In the genomic region with DNA sequence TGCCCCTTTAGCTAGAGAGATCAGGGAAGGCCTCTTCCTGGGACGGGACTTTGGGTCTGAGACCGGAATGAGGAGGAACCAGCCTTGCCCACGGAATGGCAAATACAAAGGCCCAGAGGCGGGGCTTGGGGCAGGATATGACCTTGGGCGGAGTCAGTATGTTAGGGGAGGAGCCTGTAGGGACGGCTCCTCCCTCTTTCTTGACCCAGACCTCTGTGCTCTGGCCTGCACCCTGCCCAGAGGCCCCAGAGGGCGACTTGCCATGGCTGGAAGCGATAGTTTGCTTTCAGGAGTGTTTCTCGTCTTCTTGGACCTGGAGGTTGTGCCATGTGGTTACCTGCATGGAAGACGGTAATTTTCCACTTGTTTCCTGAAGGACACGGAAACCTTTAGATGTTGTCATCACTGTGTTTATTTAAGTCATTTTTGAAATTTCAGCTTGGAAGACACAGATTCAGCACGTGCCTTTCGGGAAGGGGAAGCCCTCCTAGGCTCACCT, we compare ENCODE assay signal across 8 cellular contexts.
A peak's percentile ranks its signal among the peaks of the same experiment; 100 is the strongest.
DNase-seq lines count a peak whose midpoint lies in the region; ATAC-seq and TF ChIP-seq lines count a peak whose summit lies in the region.

No MANE protein-coding gene starts in this region.

- peak; percentile 25 for DNase-seq in dermis blood vessel endothelial cell
- DNase-seq in memory B cell (ENCODE audit: low spot score in 2 of 2), result no peak
- peak in 1 of 2 donors; percentile 59 for DNase-seq in tibial artery
- DNase-seq in HCEC 1CT, result no peak
- DNase-seq in NCI-H1694 (lab: John Stamatoyannopoulos, UW), result no peak

- H3K4me1 ChIP-seq in tibial artery, result peaks cover 0 to 87% (median 83%) of the 10 kb centered on the region in 4 donors

- H3K4me1 Mint-ChIP-seq in memory B cell, result peaks cover 12% of the 10 kb centered on the region

- H3K27ac Mint-ChIP-seq in memory B cell, result no peak overlapping the region

- peak overlapping the region; percentile 67 for H3K4me3 Mint-ChIP-seq in memory B cell

- no peaks in the 10 kb centered on the region for H3K9me3 Mint-ChIP-seq in memory B cell

- H3K27me3 Mint-ChIP-seq in memory B cell, result peaks cover 19% of the 10 kb centered on the region

- no peak for TF ChIP-seq CTCF in tibial artery (IDR thresholded peaks at IDR 0.05)

- no peaks in the 10 kb centered on the region for H3K27me3 ChIP-seq in tibial artery

- H3K36me3 ChIP-seq in KOPT-K1 (ENCODE audit: insufficient read depth, low read length) (no peaks in the 10 kb centered on the region), tibial artery (no peaks in the 10 kb centered on the region)

- intact Hi-C loops in tibial artery (cut with DNase I; ENCODE audit: low total_unique reads), result no loop called here

- peak overlapping the region; percentile 73 for H3K27ac ChIP-seq in KOPT-K1 (ENCODE audit: low read depth, low read length, poor library complexity, severe bottlenecking)
- H3K27ac ChIP-seq in tibial artery, result peak overlapping the region; percentile 91 to 93

- no peaks in the 10 kb centered on the region for H3K36me3 Mint-ChIP-seq in memory B cell

- H3K9me3 ChIP-seq in KOPT-K1 (ENCODE audit: insufficient read depth, low read length, poor library complexity, severe bottlenecking) (no peaks in the 10 kb centered on the region), tibial artery (no peaks in the 10 kb centered on the region)

- peak overlapping the region; percentile 52 to 58 for H3K4me3 ChIP-seq in tibial artery

- ATAC-seq in memory B cell (ENCODE audit: low read depth) (no peak), HG02763 (IDR thresholded peaks at IDR 0.05; ENCODE audit: unreplicated experiment) (no peak), HG02610 (IDR thresholded peaks at IDR 0.05; ENCODE audit: unreplicated experiment) (no peak)
